In the genomic region with DNA sequence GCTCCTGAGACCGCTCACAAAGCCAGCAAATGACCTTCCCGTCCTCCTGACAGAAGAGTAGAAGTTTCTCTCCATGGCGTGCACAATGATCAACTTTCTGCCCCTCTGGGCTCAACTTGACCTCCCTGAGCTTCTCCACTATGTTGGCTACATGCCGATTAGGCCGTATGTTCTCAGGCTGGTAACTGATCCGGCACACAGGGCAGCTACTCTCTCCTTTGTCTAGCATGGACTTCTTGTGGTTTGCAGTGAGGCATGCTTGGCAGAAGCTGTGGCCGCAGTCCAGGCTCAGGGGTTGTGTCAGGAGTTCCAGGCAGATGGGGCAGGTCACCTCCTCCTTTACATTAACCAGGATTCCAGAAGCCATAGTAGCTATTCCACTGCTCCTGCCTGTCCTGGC, we compare ENCODE assay signal across 19 cellular contexts. TPM values are rescaled to one million over a fixed set of nuclear protein-coding genes. Genes with fewer than 3 reads are reported as not detected.
DNase-seq lines count a peak whose midpoint lies in the region; ATAC-seq, FAIRE-seq and TF ChIP-seq lines count a peak whose summit lies in the region.
"Had no signal": no experiment of that assay in that cellular context is flagged by ENCODE, and none has a peak within 500 bp of the region (broad histone marks: within the 10 kb centered on the region; RNA-seq: fewer than 3 reads in every experiment).

No MANE protein-coding gene starts in this region.

- H3K4me2 ChIP-seq in osteoblast (ENCODE audit: insufficient read depth, low read length): no peak overlapping the region

- H3K9me3 ChIP-seq in osteoblast (ENCODE audit: low read depth, low read length) (no peaks in the 10 kb centered on the region), suprapubic skin (no peaks in the 10 kb centered on the region)

- in situ Hi-C loops in astrocyte of the spinal cord (cut with HindIII; ENCODE audit: low sequenced_read_pairs): no loop called here

- TF ChIP-seq POLR2A in suprapubic skin (IDR thresholded peaks at IDR 0.05): no peak

- no peak for TF ChIP-seq EP300 in suprapubic skin (IDR thresholded peaks at IDR 0.05)

- H3K27me3 ChIP-seq in osteoblast (ENCODE audit: insufficient read depth, low read length) (no peaks in the 10 kb centered on the region), suprapubic skin (no peaks in the 10 kb centered on the region)

- WGBS in suprapubic skin: 94% methylated on average over 7 of the region's 7 CpGs

- H3K79me2 ChIP-seq in osteoblast (ENCODE audit: insufficient read depth, low read length): peaks cover 29% of the 10 kb centered on the region

- peak; percentile 92 for FAIRE-seq in RCC 7860 (lab: Jason Lieb, UNC)
- FAIRE-seq: GM12878 had no signal

- DNase-seq in EH (ENCODE audit: low read depth) (peak; percentile 4), RCC 7860 (ENCODE audit: low spot score) (peak; percentile 90), astrocyte of the spinal cord (ENCODE audit: low read depth, low spot score) (peak; percentile 14), osteoblast (ENCODE audit: insufficient read length, low spot score, missing footprints) (peak; percentile 90), suprapubic skin (ENCODE audit: low spot score in 2 of 2) (no peak)
- DNase-seq: CD8-positive, alpha-beta T cell; DMS79 treated with DMSO at 0.1 percent for 48 hours; GDM1; HCEC 1CT; NCI-H1105 treated with DMSO at 0.1 percent for 48 hours; NCI-H1694 treated with DMSO at 0.1 percent for 48 hours; NCI-H2107; NCI-H2227 treated with DMSO at 0.1 percent for 48 hours; NCI-H524 had no signal

- peak overlapping the region; percentile 49 for H3K27ac ChIP-seq in osteoblast (ENCODE audit: low read depth, low read length)
- H3K27ac ChIP-seq in suprapubic skin: no peak overlapping the region

- peaks cover 9% of the 10 kb centered on the region for H3K4me1 ChIP-seq in osteoblast (ENCODE audit: insufficient read depth, low read length)
- peaks cover 13% of the 10 kb centered on the region for H3K4me1 ChIP-seq in suprapubic skin

- no peak overlapping the region for H2AFZ ChIP-seq in osteoblast (ENCODE audit: low read length)

- H3K36me3 ChIP-seq in osteoblast (ENCODE audit: insufficient read depth, low read length): peaks cover 25% of the 10 kb centered on the region
- H3K36me3 ChIP-seq in suprapubic skin: peaks cover 24% of the 10 kb centered on the region

- H3K4me3 ChIP-seq in astrocyte of the spinal cord (ENCODE audit: low read depth, low read length): no peak overlapping the region
- H3K4me3 ChIP-seq in osteoblast (ENCODE audit: insufficient read depth, low read length): no peak overlapping the region
- H3K4me3 ChIP-seq in suprapubic skin: no peak overlapping the region
- H3K4me3 ChIP-seq: GM12878 had no signal

- TF ChIP-seq CTCF in astrocyte of the spinal cord (IDR thresholded peaks at IDR 0.05; ENCODE audit: low read depth, low read length): no peak
- no peak for TF ChIP-seq CTCF in osteoblast (IDR thresholded peaks at IDR 0.05; ENCODE audit: extremely low read depth, low read depth, low read length)
- no peak for TF ChIP-seq CTCF in suprapubic skin (IDR thresholded peaks at IDR 0.05)

- H4K20me1 ChIP-seq in osteoblast (ENCODE audit: insufficient read depth, low read length): no peaks in the 10 kb centered on the region

- no peak for ATAC-seq in GM21360 (IDR thresholded peaks at IDR 0.05; ENCODE audit: unreplicated experiment)
- no peak for ATAC-seq in activated CD4-positive, CD25-positive, alpha-beta regulatory T cell treated with anti-CD3 and anti-CD28 coated beads, Interleukin-2, amount 50 U/mL, for 24 hours
- ATAC-seq: CD8-positive, alpha-beta T cell; GM12878 had no signal

RNA-seq across cellular contexts. Expression of a gene that starts 5.1 kb away (rescaled TPM):
- total RNA-seq in osteoblast: 25.9 and 29.7 TPM in 2 replicates
- total RNA-seq in suprapubic skin: 10 to 100 TPM; 12.3 to 21.7 (median 16.8) TPM

RNA-seq across cellular contexts. Expression of a gene that starts 9.8 kb away (rescaled TPM):
- total RNA-seq in osteoblast: 152 and 185 TPM in 2 replicates
- 10 to 100 TPM in 2 of 4 donors, 1 to 10 TPM in 2; 8.5 to 20.3 (median 13.6) TPM for total RNA-seq in suprapubic skin

RNA-seq across cellular contexts. Expression of a gene that starts 55.0 kb away (rescaled TPM):
- total RNA-seq in osteoblast (8.3 and 10.3 TPM in 2 replicates), suprapubic skin (1 to 10 TPM; 5.0 to 8.4 (median 7.2) TPM)

RNA-seq across cellular contexts. Expression of a gene that starts 56.4 kb away (rescaled TPM):
- under 0.01 TPM in 1 of 2 replicates, not detected in the other for total RNA-seq in osteoblast
- total RNA-seq in suprapubic skin: not detected
- total RNA-seq: CD8-positive, alpha-beta T cell; HT-29; LHCN-M2 had no signal

Comparison
In these comparisons a context has a peak if more than half of its experiments do, and no peak if none do; other contexts are left out.
1. DNase-seq: peak in EH (single experiment), RCC 7860 (single experiment), astrocyte of the spinal cord (single experiment) and osteoblast (single experiment); none in suprapubic skin (0 of 2).